Comparison of ENCODE assay signal across 6 cellular contexts in genomic region chr22:50269573-50270301, GRCh38. TPM values are rescaled to one million over a fixed set of nuclear protein-coding genes. Genes with fewer than 3 reads are reported as not detected.
A peak's percentile ranks its signal among the peaks of the same experiment; 100 is the strongest.
DNase-seq lines count a peak whose midpoint lies in the region; ATAC-seq and TF ChIP-seq lines count a peak whose summit lies in the region.

No MANE protein-coding gene starts in this region.

- H3K27ac Mint-ChIP-seq in chondrocyte (ENCODE audit: unreplicated experiment): no peak overlapping the region

- no peaks in the 10 kb centered on the region for H3K27me3 Mint-ChIP-seq in chondrocyte (ENCODE audit: low read depth)

- peak overlapping the region; percentile 65 for H3K4me3 ChIP-seq in psoas muscle

- H3K9me3 Mint-ChIP-seq in chondrocyte (ENCODE audit: low read depth): no peaks in the 10 kb centered on the region

- peaks cover 32% of the 10 kb centered on the region for H3K4me1 ChIP-seq in psoas muscle

- H3K27ac ChIP-seq in psoas muscle: no peak overlapping the region

- ATAC-seq in psoas muscle: no peak
- no peak for ATAC-seq in HG03378 (IDR thresholded peaks at IDR 0.05; ENCODE audit: unreplicated experiment)
- no peak for ATAC-seq in HG02981 (IDR thresholded peaks at IDR 0.05; ENCODE audit: unreplicated experiment)

- no peaks in the 10 kb centered on the region for H3K9me3 ChIP-seq in psoas muscle

- peaks cover 0 to 20% (median 10%) of the 10 kb centered on the region in 3 donors for H3K27me3 ChIP-seq in psoas muscle (ENCODE audit: insufficient read depth in 3 of 3, low read length in 2 of 3)

- peaks cover 3% of the 10 kb centered on the region for H3K36me3 Mint-ChIP-seq in chondrocyte (ENCODE audit: low read depth)

- peaks cover 25% of the 10 kb centered on the region for H3K4me1 Mint-ChIP-seq in chondrocyte (ENCODE audit: low read depth)

- DNase-seq in GM03348 (ENCODE audit: low spot score) (peak; percentile 77), OCI-M1 (lab: John Stamatoyannopoulos, UW) (peak; percentile 54), chondrocyte (ENCODE audit: low spot score) (no peak), psoas muscle (no peak)

- intact Hi-C loops in psoas muscle (cut with DNase I): no loop called here

- no peak for TF ChIP-seq CTCF in chondrocyte (IDR thresholded peaks at IDR 0.05)
- TF ChIP-seq CTCF in psoas muscle (IDR thresholded peaks at IDR 0.05): no peak

- WGBS in psoas muscle, 3 donors: 9 to 17% (median 13%) methylated on average over 30 to 56 of the region's 56 CpGs

- H3K4me3 Mint-ChIP-seq in chondrocyte (ENCODE audit: unreplicated experiment): peak overlapping the region; percentile 63

- H3K36me3 ChIP-seq in psoas muscle (ENCODE audit: insufficient read depth in 1 of 2, low read depth in 1 of 2): no peaks in the 10 kb centered on the region

RNA-seq across cellular contexts. Expression of gene MAPK11, which starts 0.4 kb away (rescaled TPM):
- total RNA-seq in chondrocyte (9.3 to 19.9 TPM (median 17.7 TPM) in 3 replicates), psoas muscle (1 to 10 TPM; 4.4 to 6.3 (median 5.4) TPM)
- polyA plus RNA-seq in psoas muscle: 1 to 10 TPM; 1.7 to 5.3 (median 4.0) TPM

RNA-seq across cellular contexts. Expression of gene MAPK12, which starts 8.3 kb away (rescaled TPM):
- total RNA-seq in chondrocyte (34.6 to 46.6 TPM (median 44.7 TPM) in 3 replicates), psoas muscle (100 to 1,000 TPM; 107 to 178 (median 145) TPM)
- 100 to 1,000 TPM in 2 of 3 donors, 10 to 100 TPM in 1; 57.4 to 148 (median 131) TPM for polyA plus RNA-seq in psoas muscle

RNA-seq across cellular contexts. Expression of gene HDAC10, which starts 18.7 kb away (rescaled TPM):
- total RNA-seq in chondrocyte (29.1 to 36.8 TPM (median 35.3 TPM) in 3 replicates), psoas muscle (10 to 100 TPM; 13.5 to 19.4 (median 15.3) TPM)
- 1 to 10 TPM; 4.3 to 5.3 (median 5.1) TPM for polyA plus RNA-seq in psoas muscle

RNA-seq across cellular contexts. Expression of gene TUBGCP6, which starts 24.9 kb away (rescaled TPM):
- 31.2 to 46.3 TPM (median 32.2 TPM) in 3 replicates for total RNA-seq in chondrocyte
- total RNA-seq in psoas muscle: 10 to 100 TPM; 18.0 to 21.8 (median 19.0) TPM
- 10 to 100 TPM in 2 of 3 donors, 1 to 10 TPM in 1; 9.5 to 11.2 (median 10.6) TPM for polyA plus RNA-seq in psoas muscle

RNA-seq across cellular contexts. Expression of gene PLXNB2, which starts 37.7 kb away (rescaled TPM):
- total RNA-seq in chondrocyte (300 to 356 TPM (median 346 TPM) in 3 replicates), psoas muscle (10 to 100 TPM; 13.6 to 43.7 (median 15.0) TPM)
- polyA plus RNA-seq in psoas muscle: 10 to 100 TPM in 1 of 3 donors, 1 to 10 TPM in 2; 3.9 to 11.6 (median 5.8) TPM

Comparison
In these comparisons a context has a peak if more than half of its experiments do, and no peak if none do; other contexts are left out.
1. DNase-seq: peak in GM03348 (single experiment) and OCI-M1 (single experiment); none in chondrocyte (single experiment) and psoas muscle (0 of 2).